ENCODE assay signal across 27 cellular contexts in genomic region chr1:205526431-205526830, GRCh38.
"Had no signal": no experiment of that assay in that cellular context is flagged by ENCODE, and none has a peak within 500 bp of the region (broad histone marks: within the 10 kb centered on the region; RNA-seq: fewer than 3 reads in every experiment).

No MANE protein-coding gene starts in this region.

- H3K4me3 ChIP-seq: K562, SJCRH30, SK-N-MC had no signal

- ATAC-seq: activated CD8-positive, alpha-beta T cell treated with anti-CD3 and anti-CD28 coated beads, Interleukin-2, amount 10 ng/mL, durations not matched to agents 7 days and 5 days; activated naive CD4-positive, alpha-beta T cell treated with anti-CD3 and anti-CD28 coated beads, Interleukin-2, amount 50 U/mL, for 72 hours; activated naive CD8-positive, alpha-beta T cell treated with anti-CD3 and anti-CD28 coated beads, Interleukin-2, amount 50 U/mL, for 24 hours; K562 had no signal

- H3K36me3 ChIP-seq: SJCRH30 had no signal

- H3K36me3 Mint-ChIP-seq: activated naive CD4-positive, alpha-beta T cell treated with anti-CD3 and anti-CD28 coated beads, Interleukin-2, amount 50 U/mL, for 72 hours; brain had no signal

- H3K4me1 ChIP-seq: SJCRH30 had no signal

- H3K9me3 Mint-ChIP-seq: activated CD4-positive, alpha-beta T cell treated with anti-CD3 and anti-CD28 coated beads, Interleukin-2, amount 10 ng/mL, durations not matched to agents 24 days and 14 days; activated naive CD4-positive, alpha-beta T cell treated with anti-CD3 and anti-CD28 coated beads, Interleukin-2, amount 50 U/mL, for 72 hours; activated naive CD8-positive, alpha-beta T cell treated with anti-CD3 and anti-CD28 coated beads, Interleukin-2, amount 50 U/mL, for 24 hours; activated T-cell treated with anti-CD3 and anti-CD28 coated beads, Interleukin-2, amount 50 U/mL, for 24 hours; activated T-helper 2 cell treated with anti-CD3 and anti-CD28 coated beads, Interferon-gamma antibody, Interleukin-2, Interleukin-4, amounts not matched to agents 10 μg/mL and 5 μg/mL and 100 μg/mL, durations not matched to agents 14 hours and 24 hours and 36 hours; brain had no signal

- H3K27ac Mint-ChIP-seq: activated CD4-positive, alpha-beta T cell treated with anti-CD3 and anti-CD28 coated beads, Interleukin-2, amount 10 ng/mL, durations not matched to agents 24 days and 14 days; activated CD8-positive, alpha-beta T cell treated with anti-CD3 and anti-CD28 coated beads, Interleukin-2, amount 10 ng/mL, durations not matched to agents 7 days and 5 days; activated naive CD4-positive, alpha-beta T cell treated with anti-CD3 and anti-CD28 coated beads, Interleukin-2, amount 50 U/mL, for 72 hours; activated naive CD8-positive, alpha-beta T cell treated with anti-CD3 and anti-CD28 coated beads, Interleukin-2, amount 50 U/mL, for 24 hours; activated T-cell treated with anti-CD3 and anti-CD28 coated beads, Interleukin-2, amount 50 U/mL, for 24 hours; activated T-helper 2 cell treated with anti-CD3 and anti-CD28 coated beads, Interferon-gamma antibody, Interleukin-2, Interleukin-4, amounts not matched to agents 10 μg/mL and 5 μg/mL and 100 μg/mL, durations not matched to agents 14 hours and 24 hours and 36 hours had no signal

- H3K9me3 ChIP-seq: SJCRH30 had no signal

- H3K27ac ChIP-seq: RWPE1, SJCRH30, SK-N-MC had no signal

- H3K4me3 Mint-ChIP-seq: activated CD4-positive, alpha-beta T cell treated with anti-CD3 and anti-CD28 coated beads, Interleukin-2, amount 10 ng/mL, durations not matched to agents 24 days and 14 days; activated CD8-positive, alpha-beta T cell treated with anti-CD3 and anti-CD28 coated beads, Interleukin-2, amount 10 ng/mL, durations not matched to agents 7 days and 5 days; activated naive CD8-positive, alpha-beta T cell treated with anti-CD3 and anti-CD28 coated beads, Interleukin-2, amount 50 U/mL, for 24 hours; activated T-cell treated with anti-CD3 and anti-CD28 coated beads, Interleukin-2, amount 50 U/mL, for 24 hours; brain had no signal

- DNase-seq: activated CD4-positive, alpha-beta T cell treated with anti-CD3 and anti-CD28 coated beads, Interleukin-2, amount 10 ng/mL, durations not matched to agents 24 days and 14 days; activated CD4-positive, alpha-beta T cell treated with anti-CD3 and anti-CD28 coated beads, Interleukin-2, amount 50 U/mL, for 4 hours; activated CD8-positive, alpha-beta T cell treated with anti-CD3 and anti-CD28 coated beads, Interleukin-2, amount 10 ng/mL, durations not matched to agents 7 days and 5 days; activated gamma-delta T cell; activated naive CD4-positive, alpha-beta T cell treated with Interleukin-2 at 50 U/mL for 16 hours; activated naive CD8-positive, alpha-beta T cell treated with anti-CD3 and anti-CD28 coated beads, Interleukin-2, amount 50 U/mL, for 24 hours; activated T-cell treated with anti-CD3 and anti-CD28 coated beads, Interleukin-2, amount 50 U/mL, for 24 hours; anterior cingulate cortex; central memory CD4-positive, alpha-beta T cell; NCI-H1105; NCI-H1417 treated with DMSO at 0.1 percent for 48 hours; NCI-H187 treated with DMSO at 0.1 percent for 48 hours; NCI-H2081; NCI-H2171 treated with DMSO at 0.1 percent for 48 hours; NCI-H2227 treated with DMSO at 0.1 percent for 48 hours; NCI-H446; NCI-H524; NCI-H69; SHP77; SJCRH30; T1000 had no signal
